23 cellular contexts compared by ENCODE assay signal in genomic region chr4:163901305-163901704, GRCh38.
"Had no signal": no experiment of that assay in that cellular context is flagged by ENCODE, and none has a peak within 500 bp of the region (broad histone marks: within the 10 kb centered on the region; RNA-seq: fewer than 3 reads in every experiment).

No MANE protein-coding gene starts in this region.

- H3K27me3 ChIP-seq: adrenal gland, body of pancreas, breast epithelium had no signal

- H3K4me3 Mint-ChIP-seq: activated CD4-positive, alpha-beta T cell treated with anti-CD3 and anti-CD28 coated beads, Interleukin-2, amount 10 ng/mL, durations not matched to agents 7 days and 5 days; activated CD8-positive, alpha-beta T cell treated with anti-CD3 and anti-CD28 coated beads, Interleukin-2, amount 10 ng/mL, durations not matched to agents 7 days and 5 days; activated naive CD4-positive, alpha-beta T cell treated with anti-CD3 and anti-CD28 coated beads for 36 hours; activated T-cell treated with anti-CD3 and anti-CD28 coated beads, Interleukin-2, amount 50 U/mL, for 24 hours had no signal

- H3K4me3 ChIP-seq: adrenal gland, body of pancreas, breast epithelium, SK-N-MC had no signal

- ATAC-seq: activated CD8-positive, alpha-beta T cell treated with anti-CD3 and anti-CD28 coated beads, Interleukin-2, amount 10 ng/mL, durations not matched to agents 7 days and 5 days; activated naive CD4-positive, alpha-beta T cell treated with anti-CD3 and anti-CD28 coated beads, Interleukin-2, amount 50 U/mL, for 72 hours; body of pancreas had no signal

- DNase-seq: activated CD4-positive, alpha-beta T cell treated with anti-CD3 and anti-CD28 coated beads, Interleukin-2, amount 10 ng/mL, durations not matched to agents 7 days and 5 days; activated CD4-positive, alpha-beta T cell treated with anti-CD3 and anti-CD28 coated beads, Interleukin-2, amount 50 U/mL, for 48 hours; activated CD8-positive, alpha-beta T cell treated with anti-CD3 and anti-CD28 coated beads, Interleukin-2, amount 10 ng/mL, durations not matched to agents 7 days and 5 days; activated gamma-delta T cell treated with Interleukin-2 at 50 U/mL for 16 hours; activated naive CD4-positive, alpha-beta T cell treated with anti-CD3 and anti-CD28 coated beads for 36 hours; activated T-cell treated with anti-CD3 and anti-CD28 coated beads, Interleukin-2, amount 50 U/mL, for 24 hours; adrenal gland; body of pancreas; NCI-H1048; NCI-H1105 treated with DMSO at 0.1 percent for 48 hours; NCI-H1436; NCI-H1694; NCI-H1930; NCI-H2081 treated with DMSO at 0.1 percent for 48 hours; NCI-H345; NCI-H524 treated with DMSO at 0.1 percent for 48 hours; OCI-M1; Right ventricle myocardium superior; T1000; WERI-Rb-1 had no signal

- H3K27me3 Mint-ChIP-seq: activated CD4-positive, alpha-beta T cell treated with anti-CD3 and anti-CD28 coated beads, Interleukin-2, amount 10 ng/mL, durations not matched to agents 7 days and 5 days; activated T-cell treated with anti-CD3 and anti-CD28 coated beads, Interleukin-2, amount 50 U/mL, for 24 hours had no signal

- H3K36me3 Mint-ChIP-seq: activated naive CD4-positive, alpha-beta T cell treated with anti-CD3 and anti-CD28 coated beads, Interleukin-2, amount 50 U/mL, for 72 hours had no signal

- H3K27ac ChIP-seq: adrenal gland, body of pancreas, breast epithelium, SK-N-MC, WERI-Rb-1 had no signal

- H3K9me3 ChIP-seq: adrenal gland, body of pancreas had no signal

- H3K36me3 ChIP-seq: adrenal gland, breast epithelium, WERI-Rb-1 had no signal

- H3K4me1 ChIP-seq: adrenal gland, body of pancreas, breast epithelium had no signal

- H3K27ac Mint-ChIP-seq: activated CD4-positive, alpha-beta T cell treated with anti-CD3 and anti-CD28 coated beads, Interleukin-2, amount 10 ng/mL, durations not matched to agents 7 days and 5 days; activated CD8-positive, alpha-beta T cell treated with anti-CD3 and anti-CD28 coated beads, Interleukin-2, amount 10 ng/mL, durations not matched to agents 7 days and 5 days; activated naive CD4-positive, alpha-beta T cell treated with anti-CD3 and anti-CD28 coated beads for 36 hours; activated naive CD4-positive, alpha-beta T cell treated with anti-CD3 and anti-CD28 coated beads, Interleukin-2, amount 50 U/mL, for 72 hours; activated T-cell treated with anti-CD3 and anti-CD28 coated beads, Interleukin-2, amount 50 U/mL, for 24 hours had no signal
